ENCODE assay signal across 1 cellular context in the genomic region with DNA sequence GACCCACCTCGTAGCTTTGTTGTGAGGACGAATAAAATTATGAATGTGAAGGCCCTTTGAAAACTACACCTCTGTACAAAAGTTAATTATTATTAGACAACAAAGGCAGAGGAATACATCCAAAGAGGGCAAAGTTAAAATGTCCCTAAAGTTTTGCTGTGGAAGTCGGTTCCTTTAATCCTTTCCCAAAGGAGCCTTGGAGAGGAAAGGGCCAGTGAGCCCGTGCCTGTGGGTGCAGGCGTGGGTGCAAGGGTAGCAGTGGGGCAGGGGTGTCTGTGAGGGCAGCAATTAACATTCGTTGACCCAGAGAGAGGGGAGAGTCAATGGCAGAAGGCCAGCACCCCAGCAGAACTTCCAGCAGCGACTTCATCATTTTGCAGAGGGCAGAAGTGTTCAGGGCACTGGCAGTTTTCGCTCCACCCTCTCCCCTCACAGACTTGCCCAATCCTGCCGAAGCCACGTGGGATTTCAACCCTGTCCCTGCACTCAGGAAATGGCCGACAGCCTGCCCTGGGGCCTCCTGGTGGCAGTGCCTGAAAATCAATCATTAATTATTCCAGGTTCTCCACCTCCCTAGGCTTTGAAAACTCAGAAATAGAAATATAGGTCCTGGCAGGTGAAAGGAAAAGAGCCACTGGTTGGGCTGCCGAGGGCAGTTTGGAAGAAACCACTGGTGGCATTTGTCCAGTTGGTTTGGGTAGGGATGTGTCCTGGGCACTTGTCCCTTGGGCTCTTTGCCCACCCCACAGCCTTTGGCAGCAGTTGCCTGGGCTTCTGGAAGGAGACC.
TF ChIP-seq lines count a peak whose summit lies in the region.

No MANE protein-coding gene starts in this region.

TF ChIP-seq in GM23338, 12 proteins besides CTCF, POLR2A, EP300 and RAD21 (continued from another document):
- TF ChIP-seq, protein P1, sequence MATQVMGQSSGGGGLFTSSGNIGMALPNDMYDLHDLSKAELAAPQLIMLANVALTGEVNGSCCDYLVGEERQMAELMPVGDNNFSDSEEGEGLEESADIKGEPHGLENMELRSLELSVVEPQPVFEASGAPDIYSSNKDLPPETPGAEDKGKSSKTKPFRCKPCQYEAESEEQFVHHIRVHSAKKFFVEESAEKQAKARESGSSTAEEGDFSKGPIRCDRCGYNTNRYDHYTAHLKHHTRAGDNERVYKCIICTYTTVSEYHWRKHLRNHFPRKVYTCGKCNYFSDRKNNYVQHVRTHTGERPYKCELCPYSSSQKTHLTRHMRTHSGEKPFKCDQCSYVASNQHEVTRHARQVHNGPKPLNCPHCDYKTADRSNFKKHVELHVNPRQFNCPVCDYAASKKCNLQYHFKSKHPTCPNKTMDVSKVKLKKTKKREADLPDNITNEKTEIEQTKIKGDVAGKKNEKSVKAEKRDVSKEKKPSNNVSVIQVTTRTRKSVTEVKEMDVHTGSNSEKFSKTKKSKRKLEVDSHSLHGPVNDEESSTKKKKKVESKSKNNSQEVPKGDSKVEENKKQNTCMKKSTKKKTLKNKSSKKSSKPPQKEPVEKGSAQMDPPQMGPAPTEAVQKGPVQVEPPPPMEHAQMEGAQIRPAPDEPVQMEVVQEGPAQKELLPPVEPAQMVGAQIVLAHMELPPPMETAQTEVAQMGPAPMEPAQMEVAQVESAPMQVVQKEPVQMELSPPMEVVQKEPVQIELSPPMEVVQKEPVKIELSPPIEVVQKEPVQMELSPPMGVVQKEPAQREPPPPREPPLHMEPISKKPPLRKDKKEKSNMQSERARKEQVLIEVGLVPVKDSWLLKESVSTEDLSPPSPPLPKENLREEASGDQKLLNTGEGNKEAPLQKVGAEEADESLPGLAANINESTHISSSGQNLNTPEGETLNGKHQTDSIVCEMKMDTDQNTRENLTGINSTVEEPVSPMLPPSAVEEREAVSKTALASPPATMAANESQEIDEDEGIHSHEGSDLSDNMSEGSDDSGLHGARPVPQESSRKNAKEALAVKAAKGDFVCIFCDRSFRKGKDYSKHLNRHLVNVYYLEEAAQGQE (IDR thresholded peaks at IDR 0.05; ENCODE audit: unreplicated experiment) = no peak
- TF ChIP-seq NANOG (IDR thresholded peaks at IDR 0.05; ENCODE audit: borderline replicate concordance) = no peak
